Comparison of ENCODE assay signal across 19 cellular contexts in genomic region chr15:42286445-42287029, GRCh38. TPM values are rescaled to one million over a fixed set of nuclear protein-coding genes. Genes with fewer than 3 reads are reported as not detected.
DNase-seq lines count a peak whose midpoint lies in the region; ATAC-seq, FAIRE-seq and TF ChIP-seq lines count a peak whose summit lies in the region.
"Had no signal": no experiment of that assay in that cellular context is flagged by ENCODE, and none has a peak within 500 bp of the region (broad histone marks: within the 10 kb centered on the region; RNA-seq: fewer than 3 reads in every experiment).

No MANE protein-coding gene starts in this region.

- no peak overlapping the region for H2BK12ac ChIP-seq in mesenchymal stem cell (ENCODE audit: low read length in 2 of 2)

- no peak overlapping the region for H3K4me2 ChIP-seq in mesenchymal stem cell (ENCODE audit: low read length, poor library complexity, severe bottlenecking)

- TF ChIP-seq POLR2A in H54 (IDR thresholded peaks at IDR 0.05; ENCODE audit: low read depth, low read length), result no peak

- no peak overlapping the region for H2BK120ac ChIP-seq in mesenchymal stem cell (ENCODE audit: low read depth, low read length)

- H3K9ac ChIP-seq in colonic mucosa (ENCODE audit: low read depth in 2 of 2, low read length in 2 of 2) (no peak overlapping the region), mesenchymal stem cell (ENCODE audit: low read length) (no peak overlapping the region)

- TF ChIP-seq CTCF in colonic mucosa (IDR thresholded peaks at IDR 0.05), result no peak
- TF ChIP-seq CTCF in progenitor cell of endocrine pancreas (IDR thresholded peaks at IDR 0.05; ENCODE audit: unreplicated experiment), result no peak

- no peak for DNase-seq in H54 (ENCODE audit: insufficient read length, low spot score)
- DNase-seq in NOMO-1 (lab: John Stamatoyannopoulos, UW; ENCODE audit: unreplicated experiment in 2 of 2), result peak; percentile 68 to 76
- DNase-seq in colonic mucosa, result peak; percentile 30
- DNase-seq in mesenchymal stem cell, result peak; percentile 42
- DNase-seq in progenitor cell of endocrine pancreas (ENCODE audit: low spot score, unreplicated experiment), result no peak
- DNase-seq: activated CD4-positive, alpha-beta T cell treated with anti-CD3 and anti-CD28 coated beads, Interleukin-2, amount 50 U/mL, for 1 hour; activated naive CD4-positive, alpha-beta T cell treated with anti-CD3 and anti-CD28 coated beads, Interleukin-2, amount 50 U/mL, for 16 hours; activated T-cell treated with anti-CD3 and anti-CD28 coated beads, Interleukin-2, amount 50 U/mL, for 24 hours; BE2C; naive B cell; NCI-H187; NCI-H226; RPMI8226; SW 1271 had no signal

- peaks cover 3% of the 10 kb centered on the region for H3K4me1 Mint-ChIP-seq in progenitor cell of endocrine pancreas (ENCODE audit: low read depth)

- intact Hi-C loops in colonic mucosa (cut with DNase I), result no loop called here

- H3K36me3 Mint-ChIP-seq in progenitor cell of endocrine pancreas (ENCODE audit: insufficient read depth), result no peaks in the 10 kb centered on the region

- FAIRE-seq in H54 (lab: Jason Lieb, UNC), result peak; percentile 23
- FAIRE-seq: D721Med had no signal

- H2BK15ac ChIP-seq in mesenchymal stem cell (ENCODE audit: low read depth, poor library complexity, severe bottlenecking), result no peak overlapping the region

- H3K23ac ChIP-seq in mesenchymal stem cell (ENCODE audit: low read length in 2 of 2), result no peak overlapping the region

- H4K8ac ChIP-seq in mesenchymal stem cell (ENCODE audit: low read length), result no peak overlapping the region

- H3K27me3 Mint-ChIP-seq in progenitor cell of endocrine pancreas, result no peaks in the 10 kb centered on the region
- H3K27me3 Mint-ChIP-seq: activated T-cell treated with anti-CD3 and anti-CD28 coated beads, Interleukin-2, amount 50 U/mL, for 24 hours; dendritic cell treated with granulocyte-macrophage colony-stimulating factor and Interleukin-4, amounts not matched to agents 40 ng/mL and 50 ng/mL, for 4 days; naive B cell had no signal

- H4K91ac ChIP-seq in mesenchymal stem cell (ENCODE audit: low read length), result no peak overlapping the region

- no peak overlapping the region for H3K14ac ChIP-seq in mesenchymal stem cell (ENCODE audit: low read length in 2 of 2)

- no peak overlapping the region for H2AK5ac ChIP-seq in mesenchymal stem cell (ENCODE audit: low read length, severe bottlenecking)

- H3K9me3 ChIP-seq in colonic mucosa, result no peaks in the 10 kb centered on the region
- no peaks in the 10 kb centered on the region for H3K9me3 ChIP-seq in mesenchymal stem cell (ENCODE audit: control insufficient read depth, low read length)
- H3K9me3 ChIP-seq: BE2C had no signal

- no peaks in the 10 kb centered on the region for H3K9me3 Mint-ChIP-seq in progenitor cell of endocrine pancreas (ENCODE audit: low read depth)
- H3K9me3 Mint-ChIP-seq: activated T-cell treated with anti-CD3 and anti-CD28 coated beads, Interleukin-2, amount 50 U/mL, for 24 hours; dendritic cell treated with granulocyte-macrophage colony-stimulating factor and Interleukin-4, amounts not matched to agents 40 ng/mL and 50 ng/mL, for 4 days; naive B cell had no signal

- H3K27ac Mint-ChIP-seq in progenitor cell of endocrine pancreas, result no peak overlapping the region
- H3K27ac Mint-ChIP-seq: activated T-cell treated with anti-CD3 and anti-CD28 coated beads, Interleukin-2, amount 50 U/mL, for 24 hours; dendritic cell treated with granulocyte-macrophage colony-stimulating factor and Interleukin-4, amounts not matched to agents 40 ng/mL and 50 ng/mL, for 4 days; naive B cell had no signal

- H3K36me3 ChIP-seq in colonic mucosa (no peaks in the 10 kb centered on the region), mesenchymal stem cell (ENCODE audit: control insufficient read depth in 1 of 2, insufficient read depth in 2 of 2, low read depth in 1 of 2, low read length in 2 of 2) (peaks cover 0 to 78% of the 10 kb centered on the region in 2 experiments)
- H3K36me3 ChIP-seq: BE2C had no signal

- H3K4me3 ChIP-seq in colonic mucosa (no peak overlapping the region), mesenchymal stem cell (ENCODE audit: insufficient read depth in 1 of 2, low read depth in 1 of 2, low read length in 2 of 2) (no peak overlapping the region)

- no peak overlapping the region for H2AFZ ChIP-seq in mesenchymal stem cell (ENCODE audit: low read depth, low read length)

- 92% methylated on average over 3 of the region's 4 CpGs for WGBS in mesenchymal stem cell

- no peaks in the 10 kb centered on the region for H3K79me1 ChIP-seq in mesenchymal stem cell (replicated peaks; ENCODE audit: low read length, poor library complexity, severe bottlenecking)

- H2BK5ac ChIP-seq in mesenchymal stem cell (ENCODE audit: low read depth, low read length, poor library complexity, severe bottlenecking), result no peak overlapping the region

- no peak overlapping the region for H3K18ac ChIP-seq in mesenchymal stem cell (ENCODE audit: low read depth in 1 of 2, low read length in 2 of 2)

- H3K4ac ChIP-seq in mesenchymal stem cell (ENCODE audit: low read depth in 1 of 2, low read length in 2 of 2), result no peak overlapping the region

- no peaks in the 10 kb centered on the region for H3K4me1 ChIP-seq in colonic mucosa
- H3K4me1 ChIP-seq in mesenchymal stem cell (ENCODE audit: control insufficient read depth, insufficient read depth, low read depth, low read length), result no peaks in the 10 kb centered on the region
- H3K4me1 ChIP-seq: BE2C had no signal

- H3K27me3 ChIP-seq in colonic mucosa (no peaks in the 10 kb centered on the region), mesenchymal stem cell (ENCODE audit: control insufficient read depth in 1 of 2, insufficient read depth in 1 of 2, low read length in 2 of 2) (no peaks in the 10 kb centered on the region)
- H3K27me3 ChIP-seq: BE2C had no signal

- no peak for ATAC-seq in GM19463 (IDR thresholded peaks at IDR 0.05; ENCODE audit: unreplicated experiment)
- ATAC-seq in GM21447 (IDR thresholded peaks at IDR 0.05; ENCODE audit: unreplicated experiment), result no peak
- no peak for ATAC-seq in HG03354 (IDR thresholded peaks at IDR 0.05; ENCODE audit: poor library complexity, severe bottlenecking, unreplicated experiment)

- no peak overlapping the region for H3K4me3 Mint-ChIP-seq in progenitor cell of endocrine pancreas (ENCODE audit: low read depth)
- H3K4me3 Mint-ChIP-seq: activated T-cell treated with anti-CD3 and anti-CD28 coated beads, Interleukin-2, amount 50 U/mL, for 24 hours; dendritic cell treated with granulocyte-macrophage colony-stimulating factor and Interleukin-4, amounts not matched to agents 40 ng/mL and 50 ng/mL, for 4 days; naive B cell had no signal

- H3K27ac ChIP-seq in colonic mucosa (peak overlapping the region; percentile 41), mesenchymal stem cell (ENCODE audit: low read length, poor library complexity, severe bottlenecking) (no peak overlapping the region)

RNA-seq across cellular contexts. Expression of gene TMEM87A, which starts 13.3 kb away (rescaled TPM):
- total RNA-seq in colonic mucosa, result 100 to 1,000 TPM in 1 of 2 donors, 10 to 100 TPM in 1; 65.6 to 115 TPM
- polyA plus RNA-seq in mesenchymal stem cell (2013, experiment 1 of 2), result 47.8 TPM
- polyA plus RNA-seq in mesenchymal stem cell (2013, experiment 2 of 2), result 52.9 TPM
- 44.2 and 48.5 TPM in 2 replicates for total RNA-seq in progenitor cell of endocrine pancreas

RNA-seq across cellular contexts. Expression of gene GANC, which starts 13.5 kb away (rescaled TPM):
- total RNA-seq in colonic mucosa, result 10 to 100 TPM; 39.8 to 47.6 TPM
- polyA plus RNA-seq in mesenchymal stem cell (2013, experiment 1 of 2), result 6.7 TPM
- polyA plus RNA-seq in mesenchymal stem cell (2013, experiment 2 of 2), result 7.2 TPM
- 19.5 and 20.6 TPM in 2 replicates for total RNA-seq in progenitor cell of endocrine pancreas

Comparison
In these comparisons a context has a peak if more than half of its experiments do, and no peak if none do; other contexts are left out.
1. DNase-seq: peak in NOMO-1 (2 of 2), colonic mucosa (single experiment) and mesenchymal stem cell (single experiment); none in H54 (single experiment) and progenitor cell of endocrine pancreas (single experiment).